Comparison of ENCODE assay signal across 8 cellular contexts in genomic region chr3:138598534-138598933, GRCh38.
"Had no signal": no experiment of that assay in that cellular context is flagged by ENCODE, and none has a peak within 500 bp of the region (broad histone marks: within the 10 kb centered on the region; RNA-seq: fewer than 3 reads in every experiment).

No MANE protein-coding gene starts in this region.

- ATAC-seq: HCT116, HepG2 had no signal

- DNase-seq: GM23248, GOT3, H7, KBM-7 had no signal

- H2AFZ ChIP-seq: GM23248 had no signal

- H3K36me3 ChIP-seq: HAP-1 had no signal

- H3K4me3 ChIP-seq: GM23248, HAP-1 had no signal

- H3K9ac ChIP-seq: GM23248 had no signal

- H3K27ac ChIP-seq: GM23248, HL-60 had no signal
